In genomic region chr10:70650104-70650503, GRCh38 we compare ENCODE assay signal across 1 cellular context.
TF ChIP-seq lines count a peak whose summit lies in the region.

No MANE protein-coding gene starts in this region.

TF ChIP-seq in K562, 482 proteins besides CTCF, POLR2A, EP300 and RAD21:
- TF ChIP-seq HDAC6 (IDR thresholded peaks at IDR 0.05; ENCODE audit: low read depth, low read length) (no peak), SAP30 (IDR thresholded peaks at IDR 0.05; ENCODE audit: borderline replicate concordance, insufficient read depth, low read depth, low read length, poor library complexity, severe bottlenecking) (no peak), HDAC1 (IDR thresholded peaks at IDR 0.05) (no peak), SP2 (IDR thresholded peaks at IDR 0.05; ENCODE audit: extremely low read depth, low read depth, low read length, poor library complexity, severe bottlenecking) (no peak), JUN (IDR thresholded peaks at IDR 0.05; ENCODE audit: borderline replicate concordance, low read depth, low read length) (no peak), JUN (CRISPR knock-in tag; IDR thresholded peaks at IDR 0.05; ENCODE audit: borderline replicate concordance) (peak; percentile 56; the same call in 1 of the 2 replicates), PRPF4 (IDR thresholded peaks at IDR 0.05; ENCODE audit: insufficient read depth, low read depth, low read length, poor library complexity, severe bottlenecking) (no peak), ZBTB11 (CRISPR knock-in tag; IDR thresholded peaks at IDR 0.05) (no peak), HBP1 (CRISPR knock-in tag; IDR thresholded peaks at IDR 0.05) (no peak), KLF10 (CRISPR knock-in tag; IDR thresholded peaks at IDR 0.05) (no peak), ATF1 (CRISPR knock-in tag; IDR thresholded peaks at IDR 0.05) (no peak), ATF1 (tag; IDR thresholded peaks at IDR 0.05) (no peak), THAP7 (CRISPR knock-in tag; IDR thresholded peaks at IDR 0.05) (no peak), ATF7 (IDR thresholded peaks at IDR 0.05) (no peak), IFI16 (CRISPR knock-in tag; IDR thresholded peaks at IDR 0.05) (no peak), ZNF324 (CRISPR knock-in tag; IDR thresholded peaks at IDR 0.05) (no peak), ARID3A (IDR thresholded peaks at IDR 0.05; ENCODE audit: borderline replicate concordance, low read depth, low read length) (no peak), ESRRB (CRISPR knock-in tag; IDR thresholded peaks at IDR 0.05; ENCODE audit: borderline replicate concordance) (no peak), MAFK (IDR thresholded peaks at IDR 0.05; ENCODE audit: low read length) (no peak), RUNX1 (IDR thresholded peaks at IDR 0.05; ENCODE audit: low read depth) (no peak), KLF1 (tag; IDR thresholded peaks at IDR 0.05) (no peak), CC2D1A (IDR thresholded peaks at IDR 0.05) (no peak), DNMT1 (IDR thresholded peaks at IDR 0.05) (no peak), ZNF217 (CRISPR knock-in tag; IDR thresholded peaks at IDR 0.05) (no peak), ZNF707 (CRISPR knock-in tag; conservative IDR thresholded peaks at IDR 0.05) (no peak), NR2C2 (CRISPR knock-in tag; IDR thresholded peaks at IDR 0.05) (no peak), NR2C2 (tag; IDR thresholded peaks at IDR 0.05) (no peak), FOXJ3 (CRISPR knock-in tag; IDR thresholded peaks at IDR 0.05) (no peak), ELF1 (tag; IDR thresholded peaks at IDR 0.05) (no peak), TEAD1 (CRISPR knock-in tag; IDR thresholded peaks at IDR 0.05) (0 out of 4 replicates have a peak, but pooled peaks of 1 of the 2 experiments have one; percentile 34), UBTF (IDR thresholded peaks at IDR 0.05; ENCODE audit: borderline replicate concordance in 1 of 2, low read depth in 2 of 2, low read length in 2 of 2) (no peak), ARID2 (IDR thresholded peaks at IDR 0.05) (no peak), ZEB2 (IDR thresholded peaks at IDR 0.05) (no peak), MLX (CRISPR knock-in tag; conservative IDR thresholded peaks at IDR 0.05) (no peak), HMGXB4 (CRISPR knock-in tag; IDR thresholded peaks at IDR 0.05) (no peak), USF1 (CRISPR knock-in tag; IDR thresholded peaks at IDR 0.05) (peak; percentile 30; the same call in 1 of the 2 replicates), YY1 (IDR thresholded peaks at IDR 0.05; ENCODE audit: borderline replicate concordance in 1 of 3, control insufficient read depth in 1 of 3, extremely low read depth in 1 of 3, insufficient read depth in 3 of 3, insufficient read length in 1 of 3, insufficient replicate concordance in 2 of 3, low read depth in 1 of 3, low read length in 2 of 3) (no peak), ZNF12 (CRISPR knock-in tag; IDR thresholded peaks at IDR 0.05) (no peak), PURB (CRISPR knock-in tag; IDR thresholded peaks at IDR 0.05; ENCODE audit: low read depth) (no peak), FOXA3 (CRISPR knock-in tag; conservative IDR thresholded peaks at IDR 0.05 in 1 of 2, IDR thresholded peaks at IDR 0.05 in 1 of 2) (peak in 1 of 2 experiments; percentile 50; a peak in 1 of 4 replicates), NEUROD1 (IDR thresholded peaks at IDR 0.05; ENCODE audit: borderline replicate concordance, low read depth, low read length, partially characterized antibody) (no peak), ARID4B (CRISPR knock-in tag; IDR thresholded peaks at IDR 0.05) (peak; percentile 27; the same call in 1 of the 2 replicates), E2F6 (IDR thresholded peaks at IDR 0.05; ENCODE audit: borderline replicate concordance in 1 of 2, extremely low read depth in 1 of 2, insufficient read depth in 1 of 2, insufficient read length in 1 of 2, low read depth in 1 of 2, low read length in 1 of 2, poor library complexity in 1 of 2, severe bottlenecking in 1 of 2) (no peak), BHLHE40 (IDR thresholded peaks at IDR 0.05; ENCODE audit: low read length) (no peak), ZNF584 (CRISPR knock-in tag; IDR thresholded peaks at IDR 0.05; ENCODE audit: low read depth) (no peak)
